In the genomic region with DNA sequence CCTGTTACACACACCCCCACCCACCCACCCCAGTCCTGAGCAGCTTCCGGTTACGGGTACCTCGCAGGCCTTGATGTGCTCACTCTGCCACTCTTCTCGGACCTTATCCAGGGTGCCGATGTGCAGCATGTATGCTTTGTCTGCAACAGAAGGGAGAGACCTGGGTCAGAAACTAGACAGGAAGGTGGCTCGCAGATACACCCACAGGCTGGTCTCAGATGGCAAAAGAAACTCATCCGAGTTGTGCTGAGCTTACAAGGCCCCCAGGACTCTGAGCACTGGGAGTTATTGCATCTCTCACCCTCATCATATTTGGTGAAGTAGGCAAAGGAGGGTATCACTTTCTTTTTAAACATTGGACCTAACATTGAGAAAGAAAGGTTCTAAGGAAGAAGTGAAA, we compare ENCODE assay signal across 10 cellular contexts. TPM values are rescaled to one million over a fixed set of nuclear protein-coding genes. Genes with fewer than 3 reads are reported as not detected.
A peak's percentile ranks its signal among the peaks of the same experiment; 100 is the strongest.
DNase-seq lines count a peak whose midpoint lies in the region; ATAC-seq and TF ChIP-seq lines count a peak whose summit lies in the region.
"Had no signal": no experiment of that assay in that cellular context is flagged by ENCODE, and none has a peak within 500 bp of the region (broad histone marks: within the 10 kb centered on the region; RNA-seq: fewer than 3 reads in every experiment).

No MANE protein-coding gene starts in this region.

- H3K36me3 Mint-ChIP-seq in naive thymus-derived CD8-positive, alpha-beta T cell = peaks cover 6 to 12% (median 8%) of the 10 kb centered on the region in 3 donors
- H3K36me3 Mint-ChIP-seq in Calu3 (ENCODE audit: insufficient read depth, unreplicated experiment) = peaks cover 8% of the 10 kb centered on the region

- H3K27ac Mint-ChIP-seq in naive thymus-derived CD8-positive, alpha-beta T cell = peak overlapping the region; percentile 75 to 98 (median 92)
- H3K27ac Mint-ChIP-seq in Calu3 (ENCODE audit: unreplicated experiment) = no peak overlapping the region
- H3K27ac Mint-ChIP-seq: nephron had no signal

- DNase-seq in CD1c-positive myeloid dendritic cell (ENCODE audit: extremely low spot score) (peak; percentile 29), activated T-helper 1 cell treated with Interleukin-2 at 50 U/mL for 16 hours (ENCODE audit: low read depth) (peak; percentile 9), Calu3 (no peak), mesenchymal stem cell (no peak)
- peak in 6 of 10 donors; percentile 8 to 65 (median 24) for DNase-seq in naive thymus-derived CD8-positive, alpha-beta T cell
- DNase-seq: MM.1S had no signal

- H3K4me1 ChIP-seq in mesenchymal stem cell (ENCODE audit: control insufficient read depth, insufficient read depth, low read depth, low read length) = peaks cover 2% of the 10 kb centered on the region

- WGBS in mesenchymal stem cell = 94% methylated on average over 4 of the region's 7 CpGs

- intact Hi-C loops in Calu3 (cut with micrococcal nuclease; ENCODE audit: unreplicated experiment) = no loop called here

- peaks cover 10 to 11% of the 10 kb centered on the region in 2 experiments for H3K36me3 ChIP-seq in mesenchymal stem cell (ENCODE audit: control insufficient read depth in 1 of 2, insufficient read depth in 2 of 2, low read depth in 1 of 2, low read length in 2 of 2)

- no peak overlapping the region for H2BK120ac ChIP-seq in mesenchymal stem cell (ENCODE audit: low read depth, low read length)

- POLR2A ChIA-PET in naive thymus-derived CD8-positive, alpha-beta T cell (lab: Charles Lee) = interaction anchor here (0.7 to 1.1 kb wide), 4 partner anchors 9 to 332 kb away, joined by 3 to 4 read pairs (median 4); no protein-coding TSS in a partner anchor

- no TSS peak for BruUV-seq in Calu3 (replicated peaks; lab: Mats Ljungman, UMichigan)

- no peak overlapping the region for H4K91ac ChIP-seq in mesenchymal stem cell (ENCODE audit: low read length)

- CTCF ChIA-PET in Calu3 (lab: Charles Lee) = no interaction called here

- peak overlapping the region; percentile 62 to 85 (median 77) for H3K4me3 Mint-ChIP-seq in naive thymus-derived CD8-positive, alpha-beta T cell
- no peak overlapping the region for H3K4me3 Mint-ChIP-seq in Calu3 (ENCODE audit: low read depth, unreplicated experiment)
- H3K4me3 Mint-ChIP-seq: nephron had no signal

- H2AK5ac ChIP-seq in mesenchymal stem cell (ENCODE audit: low read length, severe bottlenecking) = no peak overlapping the region

- H2AFZ ChIP-seq in mesenchymal stem cell (ENCODE audit: low read depth, low read length) = no peak overlapping the region

- H3K18ac ChIP-seq in mesenchymal stem cell (ENCODE audit: low read depth in 1 of 2, low read length in 2 of 2) = no peak overlapping the region

- H3K4me2 ChIP-seq in mesenchymal stem cell (ENCODE audit: low read length, poor library complexity, severe bottlenecking) = no peak overlapping the region

- H3K27ac ChIP-seq in mesenchymal stem cell (ENCODE audit: low read length, poor library complexity, severe bottlenecking) = no peak overlapping the region

- no peak overlapping the region for H2BK5ac ChIP-seq in mesenchymal stem cell (ENCODE audit: low read depth, low read length, poor library complexity, severe bottlenecking)

- H2BK15ac ChIP-seq in mesenchymal stem cell (ENCODE audit: low read depth, poor library complexity, severe bottlenecking) = no peak overlapping the region

- H3K4ac ChIP-seq in mesenchymal stem cell (ENCODE audit: low read depth in 1 of 2, low read length in 2 of 2) = no peak overlapping the region

- H3K9me3 Mint-ChIP-seq in naive thymus-derived CD8-positive, alpha-beta T cell = peaks cover 0 to 14% (median 6%) of the 10 kb centered on the region in 9 donors
- H3K9me3 Mint-ChIP-seq in Calu3 (ENCODE audit: low read depth, unreplicated experiment) = peaks cover 2% of the 10 kb centered on the region

- H3K4me1 Mint-ChIP-seq in naive thymus-derived CD8-positive, alpha-beta T cell = peaks cover 11 to 51% (median 44%) of the 10 kb centered on the region in 4 donors
- peaks cover 22% of the 10 kb centered on the region for H3K4me1 Mint-ChIP-seq in Calu3 (ENCODE audit: low read depth, unreplicated experiment)
- H3K4me1 Mint-ChIP-seq: nephron had no signal

- no peaks in the 10 kb centered on the region for H3K27me3 ChIP-seq in mesenchymal stem cell (ENCODE audit: control insufficient read depth in 1 of 2, insufficient read depth in 1 of 2, low read length in 2 of 2)

- H3K9me3 ChIP-seq in mesenchymal stem cell (ENCODE audit: control insufficient read depth, low read length) = peaks cover 13% of the 10 kb centered on the region

- no peak overlapping the region for H4K8ac ChIP-seq in mesenchymal stem cell (ENCODE audit: low read length)

- no peak for TF ChIP-seq CTCF in Calu3 (IDR thresholded peaks at IDR 0.05; ENCODE audit: unreplicated experiment)

- no peak overlapping the region for H3K23ac ChIP-seq in mesenchymal stem cell (ENCODE audit: low read length in 2 of 2)

- ATAC-seq in HG02678 (IDR thresholded peaks at IDR 0.05; ENCODE audit: unreplicated experiment) (peak; percentile 58), GM18870 (IDR thresholded peaks at IDR 0.05; ENCODE audit: unreplicated experiment) (no peak), HG02798 (IDR thresholded peaks at IDR 0.05; ENCODE audit: poor library complexity, unreplicated experiment) (no peak)
- ATAC-seq in naive thymus-derived CD8-positive, alpha-beta T cell = peak; percentile 60 to 71

- no peak overlapping the region for H3K4me3 ChIP-seq in mesenchymal stem cell (ENCODE audit: insufficient read depth in 1 of 2, low read depth in 1 of 2, low read length in 2 of 2)

- no peak overlapping the region for H3K14ac ChIP-seq in mesenchymal stem cell (ENCODE audit: low read length in 2 of 2)

- no peak overlapping the region for H2BK12ac ChIP-seq in mesenchymal stem cell (ENCODE audit: low read length in 2 of 2)

- no peaks in the 10 kb centered on the region for H3K79me1 ChIP-seq in mesenchymal stem cell (replicated peaks; ENCODE audit: low read length, poor library complexity, severe bottlenecking)

- no peak overlapping the region for H3K9ac ChIP-seq in mesenchymal stem cell (ENCODE audit: low read length)

- H3K27me3 Mint-ChIP-seq in naive thymus-derived CD8-positive, alpha-beta T cell = no peaks in the 10 kb centered on the region
- H3K27me3 Mint-ChIP-seq in Calu3 (ENCODE audit: unreplicated experiment) = no peaks in the 10 kb centered on the region

RNA-seq across cellular contexts. Expression of gene EPG5, which starts 30.6 kb away (rescaled TPM):
- total RNA-seq in naive thymus-derived CD8-positive, alpha-beta T cell = 10 to 100 TPM; 49.0 to 53.5 TPM
- polyA plus RNA-seq in naive thymus-derived CD8-positive, alpha-beta T cell = 1 to 10 TPM; 2.8 to 4.7 (median 3.8) TPM
- total RNA-seq in Calu3 (2022) = 25.6 and 27.6 TPM in 2 replicates
- polyA plus RNA-seq in mesenchymal stem cell (2013, experiment 1 of 2) = 5.7 TPM
- 5.4 TPM for polyA plus RNA-seq in mesenchymal stem cell (2013, experiment 2 of 2)

Comparison
In these comparisons a context has a peak if more than half of its experiments do, and no peak if none do; other contexts are left out.
1. DNase-seq: peak in CD1c-positive myeloid dendritic cell (single experiment), activated T-helper 1 cell treated with Interleukin-2 at 50 U/mL for 16 hours (single experiment) and naive thymus-derived CD8-positive, alpha-beta T cell (6 of 10); none in Calu3 (single experiment) and mesenchymal stem cell (single experiment).
2. ATAC-seq: peak in HG02678 (single experiment) and naive thymus-derived CD8-positive, alpha-beta T cell (2 of 2); none in GM18870 (single experiment) and HG02798 (single experiment).